In the genomic region with DNA sequence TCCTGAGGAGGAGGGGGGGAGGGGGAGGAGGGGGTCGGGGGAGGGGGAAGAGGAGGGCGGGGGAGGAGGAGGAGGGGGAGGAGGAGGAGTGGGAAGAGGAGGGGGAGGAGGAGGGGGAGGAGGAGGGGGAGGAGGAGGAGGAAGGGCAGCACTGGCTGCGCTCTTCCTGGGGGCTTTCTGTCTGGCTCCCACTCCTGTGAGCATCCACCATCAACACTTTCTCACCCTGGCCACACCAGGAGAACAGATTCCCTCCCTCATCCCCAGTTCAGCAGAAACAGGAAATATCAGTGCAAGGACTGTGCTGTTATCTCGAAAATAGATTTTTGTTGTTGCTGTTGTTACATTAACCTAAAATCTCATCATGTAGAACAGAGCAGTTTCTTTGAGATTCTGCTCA, we compare ENCODE assay signal across 27 cellular contexts.
"Had no signal": no experiment of that assay in that cellular context is flagged by ENCODE, and none has a peak within 500 bp of the region (broad histone marks: within the 10 kb centered on the region; RNA-seq: fewer than 3 reads in every experiment).

No MANE protein-coding gene starts in this region.

- DNase-seq: stimulated activated CD4-positive, alpha-beta T cell treated with anti-CD3 and anti-CD28 coated beads, Interleukin-2, amount 100 ng/mL, for 48 hours; stimulated activated CD4-positive, alpha-beta T cell treated with anti-CD3 and anti-CD28 coated beads, Interleukin-4, amount 100 ng/mL, for 1 hour; stimulated activated CD4-positive, alpha-beta T cell treated with anti-CD3 and anti-CD28 coated beads, Interleukin-4, amount 100 ng/mL, for 24 hours; stimulated activated CD4-positive, alpha-beta T cell treated with anti-CD3 and anti-CD28 coated beads, Interleukin-4, amount 100 ng/mL, for 4 hours; stimulated activated CD8-positive, alpha-beta memory T cell treated with anti-CD3 and anti-CD28 coated beads, Interleukin-4, amount 100 ng/mL, for 48 hours; stimulated activated naive B cell treated with anti-CD40 and anti-IgM and Interleukin-4, amounts not matched to agents 10 μg/mL and 1 μg/mL and 100 μg/mL, for 72 hours; stimulated activated naive CD4-positive, alpha-beta T cell; stimulated activated naive CD4-positive, alpha-beta T cell treated with Interleukin-2 at 50 U/mL for 16 hours; stimulated activated naive CD8-positive, alpha-beta T cell treated with anti-CD3 and anti-CD28 coated beads, Interleukin-15, amount 100 ng/mL, for 72 hours; stimulated activated naive CD8-positive, alpha-beta T cell treated with anti-CD3 and anti-CD28 coated beads, Interleukin-15, Interleukin-2, amounts not matched to agents 100 U/mL and 50 U/mL, for 24 hours; stomach; substantia nigra; testis; thyroid gland; tibial artery; transverse colon; trophoblast cell; upper lobe of left lung; upper lobe of right lung; uterus had no signal

- FAIRE-seq: urothelium cell line had no signal

- H3K4me3 ChIP-seq: stomach, suprapubic skin, testis, thoracic aorta, thyroid gland, tibial artery, tibial nerve, transverse colon, upper lobe of left lung, upper lobe of right lung, uterus, vagina had no signal

- H3K9me3 ChIP-seq: suprapubic skin, testis, thoracic aorta, thyroid gland, tibial artery, tibial nerve, transverse colon, upper lobe of left lung, upper lobe of right lung, uterus, vagina had no signal

- H3K36me3 ChIP-seq: stomach, suprapubic skin, thoracic aorta, thyroid gland, tibial artery, tibial nerve, transverse colon, upper lobe of left lung, upper lobe of right lung, uterus, vagina had no signal

- ATAC-seq: stimulated activated effector memory CD8-positive, alpha-beta T cell treated with anti-CD3 and anti-CD28 coated beads, Interleukin-12 subunit alpha, Interleukin-12 subunit beta, amount 100 ng/mL, for 72 hours; stimulated activated memory B cell treated with anti-CD40 and anti-IgM and Interleukin-4, amounts not matched to agents 10 μg/mL and 1 μg/mL and 100 μg/mL, for 72 hours; stimulated activated naive B cell treated with anti-CD40 and anti-IgM and Interleukin-4, amounts not matched to agents 10 μg/mL and 1 μg/mL and 100 μg/mL, for 72 hours; stimulated activated naive CD8-positive, alpha-beta T cell treated with anti-CD3 and anti-CD28 coated beads, Interleukin-15, amount 100 ng/mL, for 72 hours; stimulated activated naive CD8-positive, alpha-beta T cell treated with anti-CD3 and anti-CD28 coated beads, Interleukin-15, Interleukin-2, amounts not matched to agents 100 U/mL and 50 U/mL, for 24 hours; upper lobe of right lung had no signal

- H3K27me3 ChIP-seq: stomach, suprapubic skin, testis, thyroid gland, tibial artery, tibial nerve, transverse colon, upper lobe of left lung, upper lobe of right lung, uterus, vagina had no signal

- H3K4me1 ChIP-seq: stomach, suprapubic skin, testis, thyroid gland, tibial artery, tibial nerve, transverse colon, upper lobe of left lung, upper lobe of right lung, uterus, vagina had no signal

- H3K27ac ChIP-seq: stomach, suprapubic skin, testis, thoracic aorta, thyroid gland, tibial artery, tibial nerve, transverse colon, upper lobe of left lung, upper lobe of right lung, uterus, vagina had no signal
